In genomic region chr1:241627453-241628329, GRCh38 we compare ENCODE assay signal across 7 cellular contexts. TPM values are rescaled to one million over a fixed set of nuclear protein-coding genes. Genes with fewer than 3 reads are reported as not detected.
DNase-seq lines count a peak whose midpoint lies in the region; ATAC-seq, FAIRE-seq and TF ChIP-seq lines count a peak whose summit lies in the region.

No MANE protein-coding gene starts in this region.

- DNase-seq in DMS153 (lab: John Stamatoyannopoulos, UW), result peak; percentile 47
- peak; percentile 21 for DNase-seq in NOMO-1 treated with dmso at 0.1 percent for 144 hours (lab: John Stamatoyannopoulos, UW; ENCODE audit: unreplicated experiment)
- DNase-seq in adrenal gland, result peak in 5 of 7 donors; percentile 39 to 63 (median 50)
- no peak for DNase-seq in kidney
- DNase-seq in tibial nerve (ENCODE audit: low spot score in 2 of 2), result no peak

- no peaks in the 10 kb centered on the region for H3K27me3 ChIP-seq in adrenal gland
- H3K27me3 ChIP-seq in tibial nerve, result no peaks in the 10 kb centered on the region

- intact Hi-C loops in adrenal gland (cut with DNase I), result loop anchor here (10.0 kb wide), 1 partner anchor 93 kb away; the partner anchor contains the start of gene KMO (in 2 of the 2)
- intact Hi-C loops in kidney (cut with DNase I), result loop anchor here (10.0 kb wide), 1 partner anchor 93 kb away; the partner anchor contains the start of gene KMO

- TF ChIP-seq CTCF in adrenal gland (IDR thresholded peaks at IDR 0.05) (peak; percentile 53 to 70 (median 65)), kidney (IDR thresholded peaks at IDR 0.05; ENCODE audit: borderline replicate concordance, extremely low read depth, insufficient read depth) (peak; percentile 41), tibial nerve (IDR thresholded peaks at IDR 0.05) (peak; percentile 23 to 46 (median 43))

- no peaks in the 10 kb centered on the region for H3K4me1 ChIP-seq in adrenal gland (replicated peaks in 1 of 2)
- H3K4me1 ChIP-seq in kidney (ENCODE audit: control insufficient read depth in 1 of 2, insufficient read depth in 1 of 2, low read depth in 1 of 2, low read length in 2 of 2), result no peaks in the 10 kb centered on the region
- peaks cover 0 to 3% (median 0%) of the 10 kb centered on the region in 4 donors for H3K4me1 ChIP-seq in tibial nerve

- H3K9me3 ChIP-seq in adrenal gland (replicated peaks in 1 of 3) (no peaks in the 10 kb centered on the region), kidney (ENCODE audit: control insufficient read depth in 1 of 2, low read length in 2 of 2) (no peaks in the 10 kb centered on the region), tibial nerve (no peaks in the 10 kb centered on the region)

- H3K4me3 ChIP-seq in adrenal gland, result no peak overlapping the region
- H3K4me3 ChIP-seq in kidney (ENCODE audit: low read length in 2 of 2), result no peak overlapping the region
- no peak overlapping the region for H3K4me3 ChIP-seq in tibial nerve

- no peak for TF ChIP-seq EP300 in tibial nerve (IDR thresholded peaks at IDR 0.05)

- FAIRE-seq in kidney (lab: Jason Lieb, UNC), result peak; percentile 73

- H3K27ac ChIP-seq in adrenal gland (no peak overlapping the region), kidney (ENCODE audit: low read depth in 2 of 2, low read length in 2 of 2) (no peak overlapping the region), tibial nerve (no peak overlapping the region)

- no peak for TF ChIP-seq POLR2A in adrenal gland (IDR thresholded peaks at IDR 0.05)
- no peak for TF ChIP-seq POLR2A in tibial nerve (IDR thresholded peaks at IDR 0.05)

- H3K9ac ChIP-seq in kidney (ENCODE audit: low read length in 2 of 2), result no peak overlapping the region

- ATAC-seq in GM19023 (IDR thresholded peaks at IDR 0.05; ENCODE audit: unreplicated experiment) (peak; percentile 76), HG03097 (IDR thresholded peaks at IDR 0.05; ENCODE audit: low FRiP score, unreplicated experiment) (peak; percentile 65)

- WGBS in adrenal gland, 4 donors, result 43 to 50% (median 45%) methylated on average over 8 to 9 of the region's 9 CpGs
- WGBS in tibial nerve, 2 donors, result 40 to 49% methylated on average over 9 of the region's 9 CpGs

- no peaks in the 10 kb centered on the region for H3K36me3 ChIP-seq in adrenal gland (replicated peaks in 1 of 2)
- no peaks in the 10 kb centered on the region for H3K36me3 ChIP-seq in kidney (ENCODE audit: control insufficient read depth in 1 of 2, insufficient read depth in 2 of 2, low read length in 2 of 2)
- H3K36me3 ChIP-seq in tibial nerve, result peaks cover 0 to 9% (median 0%) of the 10 kb centered on the region in 3 donors

RNA-seq across cellular contexts. Expression of gene CHML, which starts 12.5 kb away (rescaled TPM):
- total RNA-seq in adrenal gland (1 to 10 TPM in 7 of 8 donors, under 1 TPM in 1; 0.30 to 7.3 (median 4.1) TPM), kidney (7.3 TPM), tibial nerve (1 to 10 TPM; 5.7 to 9.6 (median 6.8) TPM)
- polyA plus RNA-seq in adrenal gland (1 to 10 TPM; 1.0 to 3.0 (median 1.0) TPM), kidney (ENCODE audit: insufficient read depth, low read depth, low replicate concordance) (1.8 TPM)

RNA-seq across cellular contexts. Expression of gene OPN3, which starts 12.5 kb away (rescaled TPM):
- total RNA-seq in adrenal gland, result 10 to 100 TPM in 4 of 8 donors, 1 to 10 TPM in 4; 5.9 to 17.3 (median 11.5) TPM
- 1 to 10 TPM; 4.1 to 9.5 (median 6.8) TPM for polyA plus RNA-seq in adrenal gland
- total RNA-seq in kidney, result 12.3 TPM
- polyA plus RNA-seq in kidney (ENCODE audit: insufficient read depth, low read depth, low replicate concordance), result 15.8 TPM
- 10 to 100 TPM; 17.8 to 31.7 (median 19.7) TPM for total RNA-seq in tibial nerve

RNA-seq across cellular contexts. Expression of gene WDR64, which starts 24.4 kb away (rescaled TPM):
- total RNA-seq in adrenal gland (under 1 TPM in 2 of 8 donors, not detected in 6; 0.11 to 0.13 TPM), kidney (not detected), tibial nerve (under 1 TPM in 1 of 4 donors, not detected in 3; 0.42 TPM)
- polyA plus RNA-seq in adrenal gland (under 1 TPM in 1 of 3 donors, not detected in 2; 0.24 TPM), kidney (ENCODE audit: insufficient read depth, low read depth, low replicate concordance) (not detected)

Comparison
In these comparisons a context has a peak if more than half of its experiments do, and no peak if none do; other contexts are left out.
1. DNase-seq: peak in DMS153 (single experiment), NOMO-1 treated with dmso at 0.1 percent for 144 hours (single experiment) and adrenal gland (5 of 7); none in kidney (single experiment) and tibial nerve (0 of 2).
2. Peak in every context shown above with its lines, with median percentiles within 50 percentile points of each other: CTCF ChIP-seq.